In the genomic region with DNA sequence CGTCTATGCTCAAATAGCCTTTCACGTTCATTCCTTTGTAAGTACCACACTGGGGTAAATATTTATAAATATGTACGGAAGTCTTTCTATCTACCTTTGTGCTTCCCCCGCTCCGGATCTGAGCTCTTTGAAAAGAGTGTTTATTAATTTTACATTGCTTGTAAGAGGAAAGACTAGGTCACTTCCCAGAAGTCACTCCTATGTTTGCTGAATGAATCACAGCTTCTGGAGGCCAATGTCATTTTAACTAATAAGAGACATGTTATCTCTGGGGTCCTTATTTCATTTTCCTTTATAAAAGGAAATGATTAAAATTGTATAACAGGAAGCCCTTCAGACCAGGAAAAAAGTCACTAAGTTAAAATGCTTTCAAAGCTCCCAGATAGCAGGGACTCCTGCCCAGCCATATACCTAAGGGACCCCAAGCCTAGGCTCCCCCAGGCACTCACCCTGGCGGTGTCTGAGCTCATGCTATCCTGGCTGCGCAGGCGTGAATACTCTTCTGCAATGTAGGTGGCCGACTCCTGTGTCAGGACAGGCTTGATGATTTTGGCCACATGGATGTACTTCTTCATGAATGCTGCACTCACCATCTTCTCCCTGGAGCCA, we compare ENCODE assay signal across 31 cellular contexts. TPM values are rescaled to one million over a fixed set of nuclear protein-coding genes. Genes with fewer than 3 reads are reported as not detected.
DNase-seq lines count a peak whose midpoint lies in the region; ATAC-seq, FAIRE-seq and TF ChIP-seq lines count a peak whose summit lies in the region.
"Had no signal": no experiment of that assay in that cellular context is flagged by ENCODE, and none has a peak within 500 bp of the region (broad histone marks: within the 10 kb centered on the region; RNA-seq: fewer than 3 reads in every experiment).

No MANE protein-coding gene starts in this region.

- H2BK15ac ChIP-seq in H1 (ENCODE audit: low read length), result no peak overlapping the region

- H3K14ac ChIP-seq in H1 (ENCODE audit: insufficient read length), result no peak overlapping the region

- no peaks in the 10 kb centered on the region for H3K9me3 Mint-ChIP-seq in stimulated activated naive CD8-positive, alpha-beta T cell treated with anti-CD3 and anti-CD28 coated beads, Interleukin-15, Interleukin-2, amounts not matched to agents 100 ng/mL and 50 ng/mL, for 24 hours
- H3K9me3 Mint-ChIP-seq: effector memory CD8-positive, alpha-beta T cell had no signal

- intact Hi-C loops in lower lobe of right lung (cut with DNase I), result no loop called here
- intact Hi-C loops in aorta (cut with DNase I), result no loop called here

- H3K18ac ChIP-seq in H1 (ENCODE audit: extremely low read depth, low read length), result no peak overlapping the region

- no peak overlapping the region for H2AK5ac ChIP-seq in H1 (ENCODE audit: low read depth, low read length)

- H2BK20ac ChIP-seq in H1 (ENCODE audit: low read length), result no peak overlapping the region

- no peak for ATAC-seq in stimulated activated naive CD8-positive, alpha-beta T cell treated with anti-CD3 and anti-CD28 coated beads, Interleukin-15, Interleukin-2, amounts not matched to agents 100 U/mL and 50 U/mL, for 24 hours
- ATAC-seq in lower lobe of right lung (peak; percentile 41 to 72), HG02798 (IDR thresholded peaks at IDR 0.05; ENCODE audit: poor library complexity, unreplicated experiment) (no peak), aorta (ENCODE audit: low FRiP score) (no peak)
- ATAC-seq: body of pancreas; effector memory CD8-positive, alpha-beta T cell; esophagus mucosa; SK-N-SH treated with all-trans-retinoic acid at 6 μM for 48 hours had no signal

- CTCF ChIA-PET in H1 (lab: Charles Lee; ENCODE audit: partially characterized antibody), result interaction anchor here (1.0 to 4.6 kb wide), 3 partner anchors 9 to 125 kb away, joined by 3 to 35 read pairs (median 4); no protein-coding TSS in a partner anchor

- no peak overlapping the region for H4K5ac ChIP-seq in H1 (ENCODE audit: insufficient read length, low read depth, low read length)

- H3K27ac Mint-ChIP-seq in stimulated activated naive CD8-positive, alpha-beta T cell treated with anti-CD3 and anti-CD28 coated beads, Interleukin-15, Interleukin-2, amounts not matched to agents 100 ng/mL and 50 ng/mL, for 24 hours, result peak overlapping the region; percentile 12

- H3K27me3 Mint-ChIP-seq in stimulated activated naive CD8-positive, alpha-beta T cell treated with anti-CD3 and anti-CD28 coated beads, Interleukin-15, Interleukin-2, amounts not matched to agents 100 ng/mL and 50 ng/mL, for 24 hours, result no peaks in the 10 kb centered on the region
- H3K27me3 Mint-ChIP-seq: effector memory CD8-positive, alpha-beta T cell had no signal

- no peak overlapping the region for H4K91ac ChIP-seq in H1 (replicated peaks; ENCODE audit: insufficient read length, low read length)

- H2BK5ac ChIP-seq in H1 (ENCODE audit: low read depth, low read length), result no peak overlapping the region

- H3K27me3 ChIP-seq in H1 (replicated peaks in 1 of 4; ENCODE audit: control insufficient read depth in 3 of 4, extremely low read depth in 1 of 4, insufficient read depth in 3 of 4, low read length in 3 of 4), result no peaks in the 10 kb centered on the region
- no peaks in the 10 kb centered on the region for H3K27me3 ChIP-seq in lower lobe of right lung (ENCODE audit: low read depth)
- no peaks in the 10 kb centered on the region for H3K27me3 ChIP-seq in aorta (ENCODE audit: control insufficient read depth in 1 of 2, insufficient read depth in 2 of 2, low read length in 1 of 2)
- H3K27me3 ChIP-seq: BLaER1 treated with 17β-estradiol and CSF1 and Interleukin-3, amounts not matched to agents 10 nM and 100 nM; body of pancreas; neutrophil had no signal

- WGBS in H1 (ENCODE audit: extremely low coverage in 1 of 2, insufficient coverage in 1 of 2, insufficient read length in 1 of 2, insufficient replicate concordance in 2 of 2, low coverage in 1 of 2, low lambda C conversion rate in 2 of 2, missing lambda C conversion rate in 1 of 2), 2 experiments, result 96% methylated on average over 9 of the region's 9 CpGs; no CpG with 5 or more reads in 1 of the 2 experiments
- WGBS in aorta, 2 donors, result 92 to 93% methylated on average over 9 of the region's 9 CpGs

- H2AFZ ChIP-seq in H1 (ENCODE audit: low read length), result no peak overlapping the region

- no peak overlapping the region for H3K4me2 ChIP-seq in H1 (ENCODE audit: insufficient read depth in 1 of 2, low read depth in 2 of 2, low read length in 2 of 2)
- H3K4me2 ChIP-seq: BLaER1 treated with 17β-estradiol and CSF1 and Interleukin-3, amounts not matched to agents 10 nM and 100 nM had no signal

- peaks cover 19 to 29% of the 10 kb centered on the region in 2 experiments for H4K20me1 ChIP-seq in H1 (replicated peaks in 1 of 2; ENCODE audit: control insufficient read depth in 1 of 2, insufficient read depth in 2 of 2, low read length in 2 of 2)

- H3K23ac ChIP-seq in H1 (ENCODE audit: insufficient read length), result no peak overlapping the region

- no peak for TF ChIP-seq EP300 in H1 (IDR thresholded peaks at IDR 0.05; ENCODE audit: borderline replicate concordance in 1 of 2, low read depth in 2 of 2, low read length in 2 of 2)

- H3K4me1 ChIP-seq in H1 (replicated peaks in 1 of 4; ENCODE audit: control insufficient read depth in 3 of 4, insufficient read depth in 4 of 4, low read length in 3 of 4) (no peaks in the 10 kb centered on the region), lower lobe of right lung (peaks cover 4% of the 10 kb centered on the region), aorta (ENCODE audit: control insufficient read depth in 1 of 2, insufficient read depth in 2 of 2, low read length in 2 of 2) (no peaks in the 10 kb centered on the region)
- H3K4me1 ChIP-seq: BLaER1 treated with 17β-estradiol and CSF1 and Interleukin-3, amounts not matched to agents 10 nM and 100 nM; body of pancreas; Caco-2 had no signal

- peak overlapping the region; percentile 35; the same call in 1 of the 2 replicates for H4K8ac ChIP-seq in H1 (ENCODE audit: extremely low read depth, insufficient read depth, low read length)

- no peak overlapping the region for H3K56ac ChIP-seq in H1 (replicated peaks; ENCODE audit: insufficient read length, low read depth, low read length)

- TF ChIP-seq CTCF in H1 (IDR thresholded peaks at IDR 0.05; ENCODE audit: control extremely low read depth in 1 of 3, insufficient read depth in 1 of 3, low read depth in 1 of 3, low read length in 3 of 3), result no peak
- TF ChIP-seq CTCF in lower lobe of right lung (IDR thresholded peaks at IDR 0.05), result no peak

- POLR2A ChIA-PET in H1 (lab: Charles Lee; ENCODE audit: partially characterized antibody), result interaction anchor here (1.0 to 13.9 kb wide), 7 partner anchors 8 to 386 kb away, joined by 3 to 198 read pairs (median 4); a partner anchor contains a TSS

- H3K23me2 ChIP-seq in H1 (ENCODE audit: low read depth, low read length), result no peaks in the 10 kb centered on the region

- no peak for DNase-seq in stimulated activated naive CD8-positive, alpha-beta T cell treated with anti-CD3 and anti-CD28 coated beads, Interleukin-15, Interleukin-2, amounts not matched to agents 100 U/mL and 50 U/mL, for 24 hours
- DNase-seq in H1 (ENCODE audit: low read depth in 1 of 2, low spot score in 2 of 2) (no peak), lower lobe of right lung (no peak), putamen (ENCODE audit: low spot score) (no peak), NCI-H748 (lab: John Stamatoyannopoulos, UW; ENCODE audit: unreplicated experiment) (no peak), aorta (no peak)
- DNase-seq: activated CD4-positive, alpha-beta T cell treated with anti-CD3 and anti-CD28 coated beads for 4 hours; activated effector memory CD4-positive, alpha-beta T cell treated with Interleukin-2 at 50 U/mL for 16 hours; body of pancreas; Caco-2; effector memory CD8-positive, alpha-beta T cell; foreskin melanocyte; NCI-H187 treated with DMSO at 0.1 percent for 48 hours; NCI-H526; small intestine; stimulated activated CD4-positive, alpha-beta T cell treated with anti-CD3 and anti-CD28 coated beads, Interleukin-2, amount 100 ng/mL, for 24 hours had no signal

- no peak for TF ChIP-seq POLR2A in H1 (IDR thresholded peaks at IDR 0.05; ENCODE audit: control extremely low read depth in 1 of 2, low read depth in 2 of 2, low read length in 2 of 2)

- no peak overlapping the region for H3K4ac ChIP-seq in H1 (replicated peaks; ENCODE audit: insufficient read length, low read depth, low read length)

- no peak for TF ChIP-seq RAD21 in H1 (IDR thresholded peaks at IDR 0.05 in 1 of 2, conservative IDR thresholded peaks at IDR 0.05 in 1 of 2; ENCODE audit: low read depth in 2 of 2, low read length in 2 of 2)

- no peak overlapping the region for H3K4me3 Mint-ChIP-seq in stimulated activated naive CD8-positive, alpha-beta T cell treated with anti-CD3 and anti-CD28 coated beads, Interleukin-15, Interleukin-2, amounts not matched to agents 100 ng/mL and 50 ng/mL, for 24 hours
- H3K4me3 Mint-ChIP-seq: effector memory CD8-positive, alpha-beta T cell had no signal

- peaks cover 95% of the 10 kb centered on the region for H3K36me3 Mint-ChIP-seq in stimulated activated naive CD8-positive, alpha-beta T cell treated with anti-CD3 and anti-CD28 coated beads, Interleukin-15, Interleukin-2, amounts not matched to agents 100 ng/mL and 50 ng/mL, for 24 hours (ENCODE audit: low read depth)

- no peak for FAIRE-seq in H1 (lab: Jason Lieb, UNC)
- FAIRE-seq: colon, GM12891, H54, keratinocyte, small intestine had no signal

- H3K4me3 ChIP-seq in H1 (ENCODE audit: extremely low read depth in 1 of 4, insufficient read depth in 2 of 4, low read depth in 3 of 4, low read length in 4 of 4) (no peak overlapping the region), lower lobe of right lung (no peak overlapping the region), aorta (ENCODE audit: low read length in 2 of 2) (no peak overlapping the region)
- H3K4me3 ChIP-seq: BLaER1 treated with 17β-estradiol and CSF1 and Interleukin-3, amounts not matched to agents 10 nM and 100 nM; body of pancreas; thoracic aorta had no signal

- H3K4me1 Mint-ChIP-seq in stimulated activated naive CD8-positive, alpha-beta T cell treated with anti-CD3 and anti-CD28 coated beads, Interleukin-15, Interleukin-2, amounts not matched to agents 100 ng/mL and 50 ng/mL, for 24 hours (ENCODE audit: low read depth), result no peaks in the 10 kb centered on the region

- H2BK120ac ChIP-seq in H1 (replicated peaks; ENCODE audit: low read depth, low read length), result no peak overlapping the region

- peaks cover 5% of the 10 kb centered on the region; the same call in 1 of the 2 replicates for H3K79me1 ChIP-seq in H1 (ENCODE audit: low read depth, low read length)

- H3K79me2 ChIP-seq in H1 (ENCODE audit: control insufficient read depth in 1 of 2, insufficient read depth in 2 of 2, low read length in 2 of 2), result peaks cover 0 to 13% of the 10 kb centered on the region in 2 experiments; a peak in 1 of 4 replicates

- H3K9me3 ChIP-seq in H1 (ENCODE audit: insufficient read depth in 2 of 2, low read depth in 1 of 2, low read length in 1 of 2), result no peaks in the 10 kb centered on the region
- no peaks in the 10 kb centered on the region for H3K9me3 ChIP-seq in lower lobe of right lung
- no peaks in the 10 kb centered on the region for H3K9me3 ChIP-seq in aorta (ENCODE audit: control insufficient read depth, low read length)
- H3K9me3 ChIP-seq: BLaER1 treated with 17β-estradiol and CSF1 and Interleukin-3, amounts not matched to agents 10 nM and 100 nM; body of pancreas; Caco-2; neutrophil; thoracic aorta had no signal

- H3K9ac ChIP-seq in H1 (replicated peaks in 1 of 4; ENCODE audit: extremely low read depth in 1 of 4, low read depth in 3 of 4, low read length in 3 of 4), result no peak overlapping the region
- H3K9ac ChIP-seq: BLaER1 treated with 17β-estradiol and CSF1 and Interleukin-3, amounts not matched to agents 10 nM and 100 nM had no signal

- H3K36me3 ChIP-seq in H1 (ENCODE audit: control insufficient read depth in 2 of 4, insufficient read depth in 4 of 4, low read length in 3 of 4) (peaks cover 65 to 98% (median 92%) of the 10 kb centered on the region in 4 experiments), lower lobe of right lung (peaks cover 96% of the 10 kb centered on the region), aorta (ENCODE audit: control insufficient read depth in 1 of 2, insufficient read depth in 2 of 2, low read length in 1 of 2) (peaks cover 8 to 15% of the 10 kb centered on the region in 2 donors)

- no peak overlapping the region for H2BK12ac ChIP-seq in H1 (ENCODE audit: low read depth, low read length)

- H3K27ac ChIP-seq in H1 (ENCODE audit: low read depth, low read length), result no peak overlapping the region
- peak overlapping the region; percentile 32 for H3K27ac ChIP-seq in lower lobe of right lung
- no peak overlapping the region for H3K27ac ChIP-seq in aorta (ENCODE audit: low read depth in 1 of 2, low read length in 2 of 2)
- H3K27ac ChIP-seq: BLaER1 treated with 17β-estradiol and CSF1 and Interleukin-3, amounts not matched to agents 10 nM and 100 nM; neutrophil; thoracic aorta had no signal

RNA-seq across cellular contexts. Expression of a gene that starts 12.6 kb away (rescaled TPM):
- 293 TPM in 2 replicates for total RNA-seq in H1 (2021; fragmentation: NEBNext Ultra II Directional; extraction: Animal tissue kit (Norgen Biotek cat#: 25700))
- polyA plus RNA-seq in H1 (2011; rRNA removed) (262 and 275 TPM in 2 replicates), aorta (10 to 100 TPM; 11.6 to 21.6 TPM)
- polyA plus RNA-seq in H1 (2011; cell fraction: cytosol; rRNA removed), result 388 TPM
- polyA plus RNA-seq in H1 (2011; cell fraction: nucleus; rRNA removed), result 398 TPM
- polyA plus RNA-seq in H1 (2012, experiment 1 of 2), result 284 to 317 TPM (median 306 TPM) in 4 replicates
- polyA plus RNA-seq in H1 (2012, experiment 2 of 2), result 63.7 TPM
- polyA plus RNA-seq in H1 (2013, experiment 1 of 2), result 154 TPM
- polyA plus RNA-seq in H1 (2013, experiment 2 of 2), result 151 TPM
- polyA minus RNA-seq in H1 (2011; rRNA and poly(A)+ RNA removed), result 510 and 545 TPM in 2 replicates
- polyA minus RNA-seq in H1 (2011; cell fraction: cytosol; rRNA and poly(A)+ RNA removed), result 161 TPM
- 219 TPM for polyA minus RNA-seq in H1 (2011; cell fraction: nucleus; rRNA and poly(A)+ RNA removed)
- total RNA-seq in lower lobe of right lung (25.6 TPM), aorta (10 to 100 TPM; 24.5 to 30.5 TPM)

RNA-seq across cellular contexts. Expression of a gene that starts 27.7 kb away (rescaled TPM):
- total RNA-seq in H1 (2021; fragmentation: NEBNext Ultra II Directional; extraction: Animal tissue kit (Norgen Biotek cat#: 25700)), result not detected in 2 replicates
- polyA plus RNA-seq in H1 (2011; rRNA removed) (0.08 TPM in 1 of 2 replicates, not detected in the other), aorta (not detected)
- polyA plus RNA-seq in H1 (2011; cell fraction: cytosol; rRNA removed), result not detected
- not detected for polyA plus RNA-seq in H1 (2011; cell fraction: nucleus; rRNA removed)
- not detected in 4 replicates for polyA plus RNA-seq in H1 (2012, experiment 1 of 2)
- not detected for polyA plus RNA-seq in H1 (2012, experiment 2 of 2)
- polyA plus RNA-seq in H1 (2013, experiment 1 of 2), result not detected
- polyA plus RNA-seq in H1 (2013, experiment 2 of 2), result not detected
- polyA minus RNA-seq in H1 (2011; rRNA and poly(A)+ RNA removed), result not detected in 2 replicates
- polyA minus RNA-seq in H1 (2011; cell fraction: cytosol; rRNA and poly(A)+ RNA removed), result not detected
- polyA minus RNA-seq in H1 (2011; cell fraction: nucleus; rRNA and poly(A)+ RNA removed), result not detected
- total RNA-seq in lower lobe of right lung (not detected), aorta (not detected)
- total RNA-seq: body of pancreas; Caco-2; LHCN-M2; mesenteric fat pad; T-helper 2 cell treated with Interferon-gamma antibody and Interleukin-4, amounts not matched to agents 100 ng/mL and 5 ng/mL, for 36 hours; thoracic aorta had no signal
- polyA plus RNA-seq: AG04450, keratinocyte, small intestine had no signal

Comparison
In these comparisons a context has a peak if more than half of its experiments do, and no peak if none do; other contexts are left out.
1. ATAC-seq: peak in lower lobe of right lung (2 of 2); none in stimulated activated naive CD8-positive, alpha-beta T cell treated with anti-CD3 and anti-CD28 coated beads, Interleukin-15, Interleukin-2, amounts not matched to agents 100 U/mL and 50 U/mL, for 24 hours (single experiment), HG02798 (single experiment) and aorta (single experiment).